28 cellular contexts compared by ENCODE assay signal in genomic region chr5:79042188-79042587, GRCh38. TPM values are rescaled to one million over a fixed set of nuclear protein-coding genes. Genes with fewer than 3 reads are reported as not detected.
"Had no signal": no experiment of that assay in that cellular context is flagged by ENCODE, and none has a peak within 500 bp of the region (broad histone marks: within the 10 kb centered on the region; RNA-seq: fewer than 3 reads in every experiment).

No MANE protein-coding gene starts in this region.

- H3K4me1 ChIP-seq: colonic mucosa, esophagus squamous epithelium, gastrocnemius medialis, heart right ventricle, left lung, lower lobe of right lung had no signal

- ATAC-seq: effector memory CD8-positive, alpha-beta T cell; esophagus mucosa; gastrocnemius medialis; heart right ventricle; left cardiac atrium; left lung; left ventricle myocardium superior; lower lobe of right lung; mucosa of descending colon had no signal

- H3K27ac ChIP-seq: colonic mucosa, epithelial cell of prostate, esophagus squamous epithelium, gastrocnemius medialis, heart right ventricle, left lung, lower lobe of right lung had no signal

- DNase-seq: colonic mucosa; cortex of kidney; effector CD8-positive, alpha-beta T cell; effector memory CD8-positive, alpha-beta T cell; endodermal cell; erythroblast; esophagus squamous epithelium; foreskin fibroblast; foreskin melanocyte; gastrocnemius medialis; glutamatergic neuron; head of caudate nucleus; heart right ventricle; hippocampal formation; left cardiac atrium; left lung; left ventricle myocardium superior; lower lobe of right lung; mesenchymal stem cell; mucosa of descending colon; naive B cell had no signal

- H3K9me3 ChIP-seq: colonic mucosa, esophagus squamous epithelium, gastrocnemius medialis, left lung, lower lobe of right lung, mucosa of descending colon had no signal

- FAIRE-seq: endometrium, islet of Langerhans, keratinocyte had no signal

- H3K27me3 ChIP-seq: colonic mucosa, esophagus squamous epithelium, gastrocnemius medialis, heart right ventricle, left lung had no signal

- H3K4me3 ChIP-seq: colonic mucosa, esophagus squamous epithelium, gastrocnemius medialis, heart right ventricle, left lung, lower lobe of right lung, mucosa of descending colon had no signal

- H3K36me3 ChIP-seq: colonic mucosa, esophagus squamous epithelium, gastrocnemius medialis, heart right ventricle, left lung, lower lobe of right lung had no signal

RNA-seq across cellular contexts. Expression of gene DMGDH, which starts 27.3 kb away (rescaled TPM):
- total RNA-seq: glomerular endothelial cell had no signal

RNA-seq across cellular contexts. Expression of gene BHMT2, which starts 27.4 kb away (rescaled TPM):
- total RNA-seq: mesothelial cell of epicardium had no signal
- polyA plus RNA-seq: keratinocyte had no signal
